In the genomic region with DNA sequence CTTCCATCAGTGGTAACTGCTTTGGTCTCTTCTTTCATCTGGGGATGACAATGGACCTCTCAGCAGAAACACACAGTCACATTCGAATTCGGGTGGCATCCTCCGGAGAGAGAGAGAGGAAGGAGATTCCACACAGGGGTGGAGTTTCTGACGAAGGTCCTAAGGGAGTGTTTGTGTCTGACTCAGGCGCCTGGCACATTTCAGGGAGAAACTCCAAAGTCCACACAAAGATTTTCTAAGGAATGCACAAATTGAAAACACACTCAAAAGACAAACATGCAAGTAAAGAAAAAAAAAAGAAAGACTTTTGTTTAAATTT, we compare ENCODE assay signal across 12 cellular contexts. TPM values are rescaled to one million over a fixed set of nuclear protein-coding genes. Genes with fewer than 3 reads are reported as not detected.
A peak's percentile ranks its signal among the peaks of the same experiment; 100 is the strongest.
DNase-seq lines count a peak whose midpoint lies in the region; ATAC-seq and TF ChIP-seq lines count a peak whose summit lies in the region.
"Had no signal": no experiment of that assay in that cellular context is flagged by ENCODE, and none has a peak within 500 bp of the region (broad histone marks: within the 10 kb centered on the region; RNA-seq: fewer than 3 reads in every experiment).

No MANE protein-coding gene starts in this region.

- no peaks in the 10 kb centered on the region for H3K27me3 ChIP-seq in sigmoid colon

- no peak for TF ChIP-seq POLR2A in sigmoid colon (IDR thresholded peaks at IDR 0.05)

- H3K9me3 ChIP-seq in sigmoid colon = no peaks in the 10 kb centered on the region
- H3K9me3 ChIP-seq: gastroesophageal sphincter had no signal

- peak overlapping the region; percentile 24 for H3K4me3 ChIP-seq in AG10803 (ENCODE audit: low read length)
- H3K4me3 ChIP-seq in epithelial cell of esophagus (ENCODE audit: low read length) = no peak overlapping the region
- no peak overlapping the region for H3K4me3 ChIP-seq in sigmoid colon

- ATAC-seq in omental fat pad (ENCODE audit: low FRiP score) = peak; percentile 35
- ATAC-seq: gastroesophageal sphincter had no signal

- H3K36me3 ChIP-seq in sigmoid colon = no peaks in the 10 kb centered on the region

- intact Hi-C loops in sigmoid colon (cut with DNase I) = no loop called here

- DNase-seq in AG10803 (ENCODE audit: low read depth) = peak; percentile 96
- peak; percentile 75 for DNase-seq in NCI-H460 (ENCODE audit: extremely low read depth, low read depth)
- peak; percentile 87 for DNase-seq in epithelial cell of esophagus (ENCODE audit: low read depth)
- no peak for DNase-seq in omental fat pad (ENCODE audit: low spot score)
- DNase-seq in midbrain (lab: John Stamatoyannopoulos, UW) = no peak
- no peak for DNase-seq in DMS53 treated with DMSO at 0.1 percent for 48 hours (lab: John Stamatoyannopoulos, UW; ENCODE audit: unreplicated experiment)
- no peak for DNase-seq in foreskin melanocyte
- DNase-seq in sigmoid colon = no peak
- DNase-seq: activated naive CD4-positive, alpha-beta T cell treated with anti-CD3 and anti-CD28 coated beads, Interleukin-2, amount 10 ng/mL, durations not matched to agents 7 days and 5 days; COR-L47; NCI-H146 had no signal

- peaks cover 0 to 20% (median 4%) of the 10 kb centered on the region in 4 donors for H3K4me1 ChIP-seq in sigmoid colon

- whole genome bisulfite sequencing in sigmoid colon, 2 donors = 15 to 54% methylated on average over 5 of the region's 5 CpGs

- TF ChIP-seq CTCF in AG10803 (conservative IDR thresholded peaks at IDR 0.05; ENCODE audit: low read length) = no peak
- TF ChIP-seq CTCF in epithelial cell of esophagus (IDR thresholded peaks at IDR 0.05; ENCODE audit: insufficient read depth, low read depth, low read length, missing control alignments) = no peak
- no peak for TF ChIP-seq CTCF in omental fat pad (IDR thresholded peaks at IDR 0.05)
- TF ChIP-seq CTCF in sigmoid colon (IDR thresholded peaks at IDR 0.05) = no peak

- H3K27ac ChIP-seq in sigmoid colon = no peak overlapping the region
- H3K27ac ChIP-seq: gastroesophageal sphincter had no signal

- TF ChIP-seq EP300 in sigmoid colon (IDR thresholded peaks at IDR 0.05) = no peak

RNA-seq across cellular contexts. Expression of a gene that starts 6.1 kb away (rescaled TPM):
- total RNA-seq in NCI-H460 (2014; rRNA removed; shearing (Covaris generic)) = 12.0 and 12.8 TPM in 2 replicates
- 6.7 and 15.1 TPM in 2 replicates for polyA plus RNA-seq in NCI-H460 (2014; cell fraction: nucleus; rRNA removed)
- total RNA-seq in omental fat pad = 10 to 100 TPM in 2 of 4 donors, 1 to 10 TPM in 2; 3.6 to 38.4 (median 20.1) TPM
- 1 to 10 TPM; 4.9 to 9.5 (median 7.2) TPM for total RNA-seq in sigmoid colon
- polyA plus RNA-seq in sigmoid colon = 1 to 10 TPM; 3.9 to 9.8 (median 5.4) TPM

Comparison
In these comparisons a context has a peak if more than half of its experiments do, and no peak if none do; other contexts are left out.
1. DNase-seq: peak in AG10803 (single experiment), NCI-H460 (single experiment) and epithelial cell of esophagus (single experiment); none in omental fat pad (single experiment), midbrain (single experiment), DMS53 treated with DMSO at 0.1 percent for 48 hours (single experiment), foreskin melanocyte (single experiment) and sigmoid colon (single experiment).